23 cellular contexts compared by ENCODE assay signal in the genomic region with DNA sequence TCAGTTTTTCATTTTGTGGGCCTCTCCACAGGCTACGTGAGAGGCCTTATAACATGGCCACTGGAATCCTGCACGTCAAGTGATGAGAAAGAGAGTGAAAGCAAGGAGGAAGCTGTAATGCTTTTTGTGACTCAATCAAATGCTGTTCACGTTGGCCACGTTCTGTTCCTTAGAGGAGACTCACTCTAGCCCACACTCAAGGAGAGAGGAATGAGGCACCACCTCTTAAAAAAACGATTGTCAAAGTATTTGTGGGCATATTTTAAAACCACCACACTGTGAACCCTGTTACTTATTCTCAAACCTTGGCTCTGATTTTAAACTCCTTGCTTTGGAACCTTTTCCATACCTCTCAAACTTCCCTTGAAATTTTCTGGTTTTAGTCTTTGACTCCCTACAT.
DNase-seq lines count a peak whose midpoint lies in the region; ATAC-seq, FAIRE-seq and TF ChIP-seq lines count a peak whose summit lies in the region.
"Had no signal": no experiment of that assay in that cellular context is flagged by ENCODE, and none has a peak within 500 bp of the region (broad histone marks: within the 10 kb centered on the region; RNA-seq: fewer than 3 reads in every experiment).

No MANE protein-coding gene starts in this region.

- H3K79me2 ChIP-seq in H1 (ENCODE audit: control insufficient read depth in 1 of 2, insufficient read depth in 2 of 2, low read length in 2 of 2) (no peaks in the 10 kb centered on the region), neural progenitor cell (ENCODE audit: low read depth) (no peaks in the 10 kb centered on the region)

- H2BK20ac ChIP-seq in H1 (ENCODE audit: low read length), result no peak overlapping the region

- CTCF ChIA-PET in H1 (lab: Charles Lee; ENCODE audit: partially characterized antibody), result no interaction called here
- CTCF ChIA-PET in GM10248 (lab: Yijun Ruan, JAX), result interaction anchor here (0.9 to 1.1 kb wide), 2 partner anchors 8 to 21 kb away, joined by 3 read pairs; no protein-coding TSS in a partner anchor

- H3K27ac ChIP-seq in H1 (ENCODE audit: low read depth, low read length), result no peak overlapping the region
- no peak overlapping the region for H3K27ac ChIP-seq in neural progenitor cell
- no peak overlapping the region for H3K27ac ChIP-seq in body of pancreas
- H3K27ac ChIP-seq: BLaER1 treated with 17β-estradiol and CSF1 and Interleukin-3, amounts not matched to agents 10 nM and 100 nM; C4-2B had no signal

- H2BK120ac ChIP-seq in H1 (replicated peaks; ENCODE audit: low read depth, low read length), result no peak overlapping the region

- H3K27ac Mint-ChIP-seq in neural progenitor cell, result no peak overlapping the region
- H3K27ac Mint-ChIP-seq: B cell; CD4-positive, alpha-beta T cell; CD8-positive, alpha-beta T cell had no signal

- no peak overlapping the region for H2BK5ac ChIP-seq in H1 (ENCODE audit: low read depth, low read length)

- H3K4me1 Mint-ChIP-seq in neural progenitor cell, result no peaks in the 10 kb centered on the region
- H3K4me1 Mint-ChIP-seq: B cell had no signal

- H3K4me2 ChIP-seq in H1 (ENCODE audit: insufficient read depth in 1 of 2, low read depth in 2 of 2, low read length in 2 of 2), result no peak overlapping the region
- H3K4me2 ChIP-seq in neural progenitor cell, result no peak overlapping the region
- H3K4me2 ChIP-seq: BLaER1 treated with 17β-estradiol and CSF1 and Interleukin-3, amounts not matched to agents 10 nM and 100 nM had no signal

- no peak overlapping the region for H3K4ac ChIP-seq in H1 (replicated peaks; ENCODE audit: insufficient read length, low read depth, low read length)

- H3K79me1 ChIP-seq in H1 (ENCODE audit: low read depth, low read length), result no peaks in the 10 kb centered on the region

- H3K9me3 Mint-ChIP-seq in neural progenitor cell, result no peaks in the 10 kb centered on the region

- H3K4me3 Mint-ChIP-seq in neural progenitor cell, result no peak overlapping the region
- H3K4me3 Mint-ChIP-seq: B cell; CD4-positive, alpha-beta T cell; CD8-positive, alpha-beta T cell had no signal

- H4K20me1 ChIP-seq in H1 (replicated peaks in 1 of 2; ENCODE audit: control insufficient read depth in 1 of 2, insufficient read depth in 2 of 2, low read length in 2 of 2), result no peaks in the 10 kb centered on the region
- H4K20me1 ChIP-seq in neural progenitor cell (ENCODE audit: low read depth), result no peaks in the 10 kb centered on the region
- H4K20me1 ChIP-seq: BLaER1 treated with 17β-estradiol and CSF1 and Interleukin-3, amounts not matched to agents 10 nM and 100 nM had no signal

- H3K9me3 ChIP-seq in H1 (ENCODE audit: insufficient read depth in 2 of 2, low read depth in 1 of 2, low read length in 1 of 2) (no peaks in the 10 kb centered on the region), neural progenitor cell (ENCODE audit: low read depth) (no peaks in the 10 kb centered on the region), body of pancreas (no peaks in the 10 kb centered on the region)
- H3K9me3 ChIP-seq: BLaER1 treated with 17β-estradiol and CSF1 and Interleukin-3, amounts not matched to agents 10 nM and 100 nM; Caco-2 had no signal

- H2AFZ ChIP-seq in H1 (ENCODE audit: low read length), result 0 out of 2 replicates have a peak overlapping the region, but pooled peaks have one; percentile 24
- H2AFZ ChIP-seq in neural progenitor cell (replicated peaks), result peak overlapping the region; percentile 9

- no peaks in the 10 kb centered on the region for H3F3A ChIP-seq in neural progenitor cell (ENCODE audit: low read depth)

- no peak overlapping the region for H4K5ac ChIP-seq in H1 (ENCODE audit: insufficient read length, low read depth, low read length)

- DNase-seq in HT1080 (ENCODE audit: low read depth) (peak; percentile 2), H1 (ENCODE audit: low read depth in 1 of 2, low spot score in 2 of 2) (no peak), neural progenitor cell (ENCODE audit: low spot score) (no peak), GM10248 (ENCODE audit: extremely low spot score) (no peak), NCI-H2107 (lab: John Stamatoyannopoulos, UW) (no peak), body of pancreas (no peak), anterior cingulate cortex (lab: John Stamatoyannopoulos, UW) (no peak)
- DNase-seq: 8988T; AML-193; Caco-2; Calu3; CD4-positive, alpha-beta T cell; CD8-positive, alpha-beta T cell; GF-D8 had no signal

- no peak overlapping the region for H3K14ac ChIP-seq in H1 (ENCODE audit: insufficient read length)

- no peak overlapping the region for H2BK15ac ChIP-seq in H1 (ENCODE audit: low read length)

- no peak for TF ChIP-seq POLR2A in H1 (IDR thresholded peaks at IDR 0.05; ENCODE audit: control extremely low read depth in 1 of 2, low read depth in 2 of 2, low read length in 2 of 2)
- TF ChIP-seq POLR2A in body of pancreas (IDR thresholded peaks at IDR 0.05), result no peak

- H4K91ac ChIP-seq in H1 (replicated peaks; ENCODE audit: insufficient read length, low read length), result no peak overlapping the region

- no peaks in the 10 kb centered on the region for H3K36me3 Mint-ChIP-seq in neural progenitor cell
- H3K36me3 Mint-ChIP-seq: CD8-positive, alpha-beta T cell had no signal

- no peaks in the 10 kb centered on the region for H3K23me2 ChIP-seq in H1 (ENCODE audit: low read depth, low read length)

- no peaks in the 10 kb centered on the region for H3K36me3 ChIP-seq in H1 (ENCODE audit: control insufficient read depth in 2 of 4, insufficient read depth in 4 of 4, low read length in 3 of 4)
- H3K36me3 ChIP-seq in neural progenitor cell, result no peaks in the 10 kb centered on the region
- H3K36me3 ChIP-seq in body of pancreas (replicated peaks in 1 of 2; ENCODE audit: insufficient read depth in 1 of 2, low read depth in 2 of 2), result no peaks in the 10 kb centered on the region
- H3K36me3 ChIP-seq: BLaER1 treated with 17β-estradiol and CSF1 and Interleukin-3, amounts not matched to agents 10 nM and 100 nM had no signal

- H3K27me3 Mint-ChIP-seq in neural progenitor cell (ENCODE audit: insufficient read depth, low read depth), result peaks cover 2% of the 10 kb centered on the region
- H3K27me3 Mint-ChIP-seq: B cell; CD4-positive, alpha-beta T cell had no signal

- intact Hi-C loops in body of pancreas (cut with DNase I), result no loop called here

- H3K23ac ChIP-seq in H1 (ENCODE audit: insufficient read length), result no peak overlapping the region

- H3K56ac ChIP-seq in H1 (replicated peaks; ENCODE audit: insufficient read length, low read depth, low read length), result no peak overlapping the region

- WGBS in H1 (ENCODE audit: extremely low coverage in 1 of 2, insufficient coverage in 1 of 2, insufficient read length in 1 of 2, insufficient replicate concordance in 2 of 2, low coverage in 1 of 2, low lambda C conversion rate in 2 of 2, missing lambda C conversion rate in 1 of 2), 2 experiments, result 84% methylated on average over 5 of the region's 5 CpGs; no CpG with 5 or more reads in 1 of the 2 experiments
- 34 to 46% methylated on average over 5 of the region's 5 CpGs for WGBS in body of pancreas, 2 donors

- H2AK5ac ChIP-seq in H1 (ENCODE audit: low read depth, low read length), result no peak overlapping the region

- no peak overlapping the region for H4K8ac ChIP-seq in H1 (ENCODE audit: extremely low read depth, insufficient read depth, low read length)

- no peak for FAIRE-seq in H1 (lab: Jason Lieb, UNC)
- FAIRE-seq: A204.1, D721Med, G401.6, GM12878, GM12892, GM18507 had no signal

- no peak overlapping the region for H3K4me3 ChIP-seq in H1 (ENCODE audit: extremely low read depth in 1 of 4, insufficient read depth in 2 of 4, low read depth in 3 of 4, low read length in 4 of 4)
- no peak overlapping the region for H3K4me3 ChIP-seq in neural progenitor cell
- no peak overlapping the region for H3K4me3 ChIP-seq in body of pancreas
- H3K4me3 ChIP-seq: BLaER1 treated with 17β-estradiol and CSF1 and Interleukin-3, amounts not matched to agents 10 nM and 100 nM; GM12878 had no signal

- H3K9ac ChIP-seq in H1 (replicated peaks in 1 of 4; ENCODE audit: extremely low read depth in 1 of 4, low read depth in 3 of 4, low read length in 3 of 4) (no peak overlapping the region), neural progenitor cell (no peak overlapping the region)
- H3K9ac ChIP-seq: BLaER1 treated with 17β-estradiol and CSF1 and Interleukin-3, amounts not matched to agents 10 nM and 100 nM had no signal

- H3K27me3 ChIP-seq in H1 (replicated peaks in 1 of 4; ENCODE audit: control insufficient read depth in 3 of 4, extremely low read depth in 1 of 4, insufficient read depth in 3 of 4, low read length in 3 of 4) (no peaks in the 10 kb centered on the region), neural progenitor cell (no peaks in the 10 kb centered on the region), body of pancreas (no peaks in the 10 kb centered on the region)
- H3K27me3 ChIP-seq: BLaER1 treated with 17β-estradiol and CSF1 and Interleukin-3, amounts not matched to agents 10 nM and 100 nM had no signal

- TF ChIP-seq EP300 in H1 (IDR thresholded peaks at IDR 0.05; ENCODE audit: borderline replicate concordance in 1 of 2, low read depth in 2 of 2, low read length in 2 of 2), result no peak

- TF ChIP-seq CTCF in H1 (IDR thresholded peaks at IDR 0.05; ENCODE audit: control extremely low read depth in 1 of 3, insufficient read depth in 1 of 3, low read depth in 1 of 3, low read length in 3 of 3) (no peak), neural progenitor cell (IDR thresholded peaks at IDR 0.05) (no peak), GM10248 (IDR thresholded peaks at IDR 0.05; ENCODE audit: control extremely low read depth, extremely low read depth, low read depth, missing control alignments) (no peak), body of pancreas (IDR thresholded peaks at IDR 0.05) (no peak)

- POLR2A ChIA-PET in H1 (lab: Charles Lee; ENCODE audit: partially characterized antibody) (no interaction called here), GM10248 (lab: Yijun Ruan, JAX) (no interaction called here)

- H3K18ac ChIP-seq in H1 (ENCODE audit: extremely low read depth, low read length), result no peak overlapping the region

- H2BK12ac ChIP-seq in H1 (ENCODE audit: low read depth, low read length), result no peak overlapping the region

- no peak for TF ChIP-seq RAD21 in H1 (IDR thresholded peaks at IDR 0.05 in 1 of 2, conservative IDR thresholded peaks at IDR 0.05 in 1 of 2; ENCODE audit: low read depth in 2 of 2, low read length in 2 of 2)

- no peak for ATAC-seq in body of pancreas
- ATAC-seq: CD8-positive, alpha-beta T cell; GM12878 had no signal

- no peaks in the 10 kb centered on the region for H3K4me1 ChIP-seq in H1 (replicated peaks in 1 of 4; ENCODE audit: control insufficient read depth in 3 of 4, insufficient read depth in 4 of 4, low read length in 3 of 4)
- H3K4me1 ChIP-seq in neural progenitor cell, result no peaks in the 10 kb centered on the region
- H3K4me1 ChIP-seq in body of pancreas, result no peaks in the 10 kb centered on the region
- H3K4me1 ChIP-seq: BLaER1 treated with 17β-estradiol and CSF1 and Interleukin-3, amounts not matched to agents 10 nM and 100 nM; Caco-2 had no signal

TF ChIP-seq in H1, 55 proteins besides CTCF, POLR2A, EP300 and RAD21 (continues in another document):
- TF ChIP-seq ZNF274 (IDR thresholded peaks at IDR 0.05; ENCODE audit: borderline replicate concordance, extremely low read depth, low read length) (no peak), YY1 (IDR thresholded peaks at IDR 0.05; ENCODE audit: low read depth, low read length) (no peak), RBBP5 (IDR thresholded peaks at IDR 0.05; ENCODE audit: borderline replicate concordance, low read depth, low read length) (no peak), BRCA1 (IDR thresholded peaks at IDR 0.05; ENCODE audit: low read depth, low read length) (no peak)
